In the genomic region with DNA sequence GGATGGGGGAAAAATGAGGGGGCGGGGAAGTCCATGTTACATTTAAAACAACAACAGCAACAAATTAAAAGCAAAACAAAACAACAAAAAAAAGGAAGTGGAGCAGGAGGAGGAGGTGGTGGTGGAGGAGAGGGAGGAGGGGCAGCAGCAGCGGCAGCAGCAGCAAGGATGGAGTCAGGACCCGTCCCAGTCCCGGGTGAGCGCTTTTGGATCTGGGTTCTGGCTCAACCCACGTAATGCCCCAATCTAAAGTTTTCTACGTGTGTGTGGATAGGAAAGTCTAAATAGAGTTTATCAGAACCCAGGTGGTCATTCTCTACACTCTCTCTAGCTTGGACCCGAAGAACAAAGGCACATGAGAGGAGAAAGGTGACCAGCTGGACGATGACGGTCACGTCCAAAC, we compare ENCODE assay signal across 8 cellular contexts. TPM values are rescaled to one million over a fixed set of nuclear protein-coding genes. Genes with fewer than 3 reads are reported as not detected.
A peak's percentile ranks its signal among the peaks of the same experiment; 100 is the strongest.
DNase-seq lines count a peak whose midpoint lies in the region; ATAC-seq and TF ChIP-seq lines count a peak whose summit lies in the region.

No MANE protein-coding gene starts in this region.

- peaks cover 1% of the 10 kb centered on the region for H3K36me3 Mint-ChIP-seq in activated naive CD4-positive, alpha-beta T cell treated with anti-CD3 and anti-CD28 coated beads for 36 hours (ENCODE audit: low read depth)

- H3K27ac Mint-ChIP-seq in activated naive CD4-positive, alpha-beta T cell treated with anti-CD3 and anti-CD28 coated beads for 36 hours: no peak overlapping the region

- CTCF ChIA-PET in activated naive CD4-positive, alpha-beta T cell treated with anti-CD3 and anti-CD28 coated beads for 36 hours (lab: Charles Lee): interaction anchor here (0.6 to 0.9 kb wide), 4 partner anchors 10 to 406 kb away, joined by 3 to 5 read pairs (median 4); no protein-coding TSS in a partner anchor

- H3K27me3 Mint-ChIP-seq in activated naive CD4-positive, alpha-beta T cell treated with anti-CD3 and anti-CD28 coated beads for 36 hours (ENCODE audit: low read depth): peaks cover 73% of the 10 kb centered on the region

- no peaks in the 10 kb centered on the region for H3K9me3 Mint-ChIP-seq in activated naive CD4-positive, alpha-beta T cell treated with anti-CD3 and anti-CD28 coated beads for 36 hours

- peaks cover 33% of the 10 kb centered on the region for H3K4me1 ChIP-seq in stomach smooth muscle (ENCODE audit: control insufficient read depth, insufficient read depth, low read length)

- H3K4me3 ChIP-seq in fibroblast of mammary gland (ENCODE audit: control insufficient read depth, low read depth, low read length): peak overlapping the region; percentile 24
- H3K4me3 ChIP-seq in stomach smooth muscle (ENCODE audit: low read length in 2 of 2): peak overlapping the region; percentile 72 to 86

- ATAC-seq in Right ventricle myocardium superior (ENCODE audit: poor library complexity) (no peak), HG03460 (IDR thresholded peaks at IDR 0.05; ENCODE audit: unreplicated experiment) (no peak), GM19395 (IDR thresholded peaks at IDR 0.05; ENCODE audit: unreplicated experiment) (no peak)

- H3K27me3 ChIP-seq in stomach smooth muscle (ENCODE audit: control insufficient read depth in 1 of 2, insufficient read depth in 2 of 2, low read length in 2 of 2): peaks cover 0 to 9% of the 10 kb centered on the region in 2 donors

- peak overlapping the region; percentile 87 to 89 for H3K9ac ChIP-seq in stomach smooth muscle (ENCODE audit: low read length in 2 of 2)

- no peaks in the 10 kb centered on the region for H3K9me3 ChIP-seq in stomach smooth muscle (ENCODE audit: control insufficient read depth in 2 of 2, low read length in 2 of 2)

- peaks cover 40% of the 10 kb centered on the region for H3K4me1 Mint-ChIP-seq in activated naive CD4-positive, alpha-beta T cell treated with anti-CD3 and anti-CD28 coated beads for 36 hours (ENCODE audit: low read depth)

- H3K36me3 ChIP-seq in stomach smooth muscle (ENCODE audit: control insufficient read depth in 2 of 2, insufficient read depth in 2 of 2, low read length in 2 of 2): no peaks in the 10 kb centered on the region

- peak overlapping the region; percentile 92 for H3K27ac ChIP-seq in stomach smooth muscle (ENCODE audit: low read length)

- TF ChIP-seq CTCF in fibroblast of mammary gland (conservative IDR thresholded peaks at IDR 0.05; ENCODE audit: control insufficient read depth, insufficient read depth, low read depth, low read length): no peak

- no peak for DNase-seq in activated naive CD4-positive, alpha-beta T cell treated with anti-CD3 and anti-CD28 coated beads for 36 hours
- DNase-seq in activated naive CD4-positive, alpha-beta T cell (lab: John Stamatoyannopoulos, UW): no peak
- DNase-seq in fibroblast of mammary gland (ENCODE audit: low read depth): no peak
- DNase-seq in Right ventricle myocardium superior: no peak

- H3K4me3 Mint-ChIP-seq in activated naive CD4-positive, alpha-beta T cell treated with anti-CD3 and anti-CD28 coated beads for 36 hours: peak overlapping the region; percentile 73

- intact Hi-C loops in activated naive CD4-positive, alpha-beta T cell treated with anti-CD3 and anti-CD28 coated beads for 36 hours (cut with micrococcal nuclease): loop anchor here (2.0 to 10.0 kb wide), 3 partner anchors 25 to 529 kb away; a partner anchor contains a TSS
- intact Hi-C loops in Right ventricle myocardium superior (cut with DNase I): no loop called here

TF ChIP-seq in PFSK-1, 5 proteins besides CTCF, POLR2A, EP300 and RAD21:
- peak; percentile 86 for TF ChIP-seq FOXP2 (optimal IDR thresholded peaks at IDR 0.05; ENCODE audit: borderline replicate concordance, extremely low read depth, extremely low read length, insufficient read depth)
- TF ChIP-seq, protein P1, sequence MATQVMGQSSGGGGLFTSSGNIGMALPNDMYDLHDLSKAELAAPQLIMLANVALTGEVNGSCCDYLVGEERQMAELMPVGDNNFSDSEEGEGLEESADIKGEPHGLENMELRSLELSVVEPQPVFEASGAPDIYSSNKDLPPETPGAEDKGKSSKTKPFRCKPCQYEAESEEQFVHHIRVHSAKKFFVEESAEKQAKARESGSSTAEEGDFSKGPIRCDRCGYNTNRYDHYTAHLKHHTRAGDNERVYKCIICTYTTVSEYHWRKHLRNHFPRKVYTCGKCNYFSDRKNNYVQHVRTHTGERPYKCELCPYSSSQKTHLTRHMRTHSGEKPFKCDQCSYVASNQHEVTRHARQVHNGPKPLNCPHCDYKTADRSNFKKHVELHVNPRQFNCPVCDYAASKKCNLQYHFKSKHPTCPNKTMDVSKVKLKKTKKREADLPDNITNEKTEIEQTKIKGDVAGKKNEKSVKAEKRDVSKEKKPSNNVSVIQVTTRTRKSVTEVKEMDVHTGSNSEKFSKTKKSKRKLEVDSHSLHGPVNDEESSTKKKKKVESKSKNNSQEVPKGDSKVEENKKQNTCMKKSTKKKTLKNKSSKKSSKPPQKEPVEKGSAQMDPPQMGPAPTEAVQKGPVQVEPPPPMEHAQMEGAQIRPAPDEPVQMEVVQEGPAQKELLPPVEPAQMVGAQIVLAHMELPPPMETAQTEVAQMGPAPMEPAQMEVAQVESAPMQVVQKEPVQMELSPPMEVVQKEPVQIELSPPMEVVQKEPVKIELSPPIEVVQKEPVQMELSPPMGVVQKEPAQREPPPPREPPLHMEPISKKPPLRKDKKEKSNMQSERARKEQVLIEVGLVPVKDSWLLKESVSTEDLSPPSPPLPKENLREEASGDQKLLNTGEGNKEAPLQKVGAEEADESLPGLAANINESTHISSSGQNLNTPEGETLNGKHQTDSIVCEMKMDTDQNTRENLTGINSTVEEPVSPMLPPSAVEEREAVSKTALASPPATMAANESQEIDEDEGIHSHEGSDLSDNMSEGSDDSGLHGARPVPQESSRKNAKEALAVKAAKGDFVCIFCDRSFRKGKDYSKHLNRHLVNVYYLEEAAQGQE (IDR thresholded peaks at IDR 0.05; ENCODE audit: insufficient read depth in 1 of 2, low read depth in 2 of 2, low read length in 2 of 2): no peak

RNA-seq across cellular contexts. Expression of a gene that starts 0.7 kb away (rescaled TPM):
- total RNA-seq in activated naive CD4-positive, alpha-beta T cell treated with anti-CD3 and anti-CD28 coated beads for 36 hours: not detected
- 18.7 TPM for polyA plus RNA-seq in PFSK-1 (2012; ENCODE audit: insufficient read length, low read depth)
- total RNA-seq in Right ventricle myocardium superior: not detected

RNA-seq across cellular contexts. Expression of a gene that starts 24.6 kb away (rescaled TPM):
- total RNA-seq in activated naive CD4-positive, alpha-beta T cell treated with anti-CD3 and anti-CD28 coated beads for 36 hours: 100 to 1,000 TPM; 158 to 166 TPM
- polyA plus RNA-seq in PFSK-1 (2012; ENCODE audit: insufficient read length, low read depth): 187 TPM
- total RNA-seq in Right ventricle myocardium superior: 539 TPM
